In genomic region chr7:149714081-149714909, GRCh38 we compare ENCODE assay signal across 1 cellular context.
A peak's percentile ranks its signal among the peaks of the same experiment; 100 is the strongest.
TF ChIP-seq lines count a peak whose summit lies in the region.

No MANE protein-coding gene starts in this region.

TF ChIP-seq in WTC11, 78 proteins besides CTCF, POLR2A, EP300 and RAD21 (continued from another document):
- TF ChIP-seq, protein P1, sequence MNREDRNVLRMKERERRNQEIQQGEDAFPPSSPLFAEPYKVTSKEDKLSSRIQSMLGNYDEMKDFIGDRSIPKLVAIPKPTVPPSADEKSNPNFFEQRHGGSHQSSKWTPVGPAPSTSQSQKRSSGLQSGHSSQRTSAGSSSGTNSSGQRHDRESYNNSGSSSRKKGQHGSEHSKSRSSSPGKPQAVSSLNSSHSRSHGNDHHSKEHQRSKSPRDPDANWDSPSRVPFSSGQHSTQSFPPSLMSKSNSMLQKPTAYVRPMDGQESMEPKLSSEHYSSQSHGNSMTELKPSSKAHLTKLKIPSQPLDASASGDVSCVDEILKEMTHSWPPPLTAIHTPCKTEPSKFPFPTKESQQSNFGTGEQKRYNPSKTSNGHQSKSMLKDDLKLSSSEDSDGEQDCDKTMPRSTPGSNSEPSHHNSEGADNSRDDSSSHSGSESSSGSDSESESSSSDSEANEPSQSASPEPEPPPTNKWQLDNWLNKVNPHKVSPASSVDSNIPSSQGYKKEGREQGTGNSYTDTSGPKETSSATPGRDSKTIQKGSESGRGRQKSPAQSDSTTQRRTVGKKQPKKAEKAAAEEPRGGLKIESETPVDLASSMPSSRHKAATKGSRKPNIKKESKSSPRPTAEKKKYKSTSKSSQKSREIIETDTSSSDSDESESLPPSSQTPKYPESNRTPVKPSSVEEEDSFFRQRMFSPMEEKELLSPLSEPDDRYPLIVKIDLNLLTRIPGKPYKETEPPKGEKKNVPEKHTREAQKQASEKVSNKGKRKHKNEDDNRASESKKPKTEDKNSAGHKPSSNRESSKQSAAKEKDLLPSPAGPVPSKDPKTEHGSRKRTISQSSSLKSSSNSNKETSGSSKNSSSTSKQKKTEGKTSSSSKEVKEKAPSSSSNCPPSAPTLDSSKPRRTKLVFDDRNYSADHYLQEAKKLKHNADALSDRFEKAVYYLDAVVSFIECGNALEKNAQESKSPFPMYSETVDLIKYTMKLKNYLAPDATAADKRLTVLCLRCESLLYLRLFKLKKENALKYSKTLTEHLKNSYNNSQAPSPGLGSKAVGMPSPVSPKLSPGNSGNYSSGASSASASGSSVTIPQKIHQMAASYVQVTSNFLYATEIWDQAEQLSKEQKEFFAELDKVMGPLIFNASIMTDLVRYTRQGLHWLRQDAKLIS (CRISPR knock-in tag; IDR thresholded peaks at IDR 0.05; ENCODE audit: borderline replicate concordance): no peak
- TF ChIP-seq TEAD1 (CRISPR knock-in tag; IDR thresholded peaks at IDR 0.05): 0 out of 2 replicates have a peak, but pooled peaks have one; percentile 38
- TF ChIP-seq ATF6 (CRISPR knock-in tag; IDR thresholded peaks at IDR 0.05): 0 out of 2 replicates have a peak, but pooled peaks have one; percentile 42
- TF ChIP-seq, protein P2, sequence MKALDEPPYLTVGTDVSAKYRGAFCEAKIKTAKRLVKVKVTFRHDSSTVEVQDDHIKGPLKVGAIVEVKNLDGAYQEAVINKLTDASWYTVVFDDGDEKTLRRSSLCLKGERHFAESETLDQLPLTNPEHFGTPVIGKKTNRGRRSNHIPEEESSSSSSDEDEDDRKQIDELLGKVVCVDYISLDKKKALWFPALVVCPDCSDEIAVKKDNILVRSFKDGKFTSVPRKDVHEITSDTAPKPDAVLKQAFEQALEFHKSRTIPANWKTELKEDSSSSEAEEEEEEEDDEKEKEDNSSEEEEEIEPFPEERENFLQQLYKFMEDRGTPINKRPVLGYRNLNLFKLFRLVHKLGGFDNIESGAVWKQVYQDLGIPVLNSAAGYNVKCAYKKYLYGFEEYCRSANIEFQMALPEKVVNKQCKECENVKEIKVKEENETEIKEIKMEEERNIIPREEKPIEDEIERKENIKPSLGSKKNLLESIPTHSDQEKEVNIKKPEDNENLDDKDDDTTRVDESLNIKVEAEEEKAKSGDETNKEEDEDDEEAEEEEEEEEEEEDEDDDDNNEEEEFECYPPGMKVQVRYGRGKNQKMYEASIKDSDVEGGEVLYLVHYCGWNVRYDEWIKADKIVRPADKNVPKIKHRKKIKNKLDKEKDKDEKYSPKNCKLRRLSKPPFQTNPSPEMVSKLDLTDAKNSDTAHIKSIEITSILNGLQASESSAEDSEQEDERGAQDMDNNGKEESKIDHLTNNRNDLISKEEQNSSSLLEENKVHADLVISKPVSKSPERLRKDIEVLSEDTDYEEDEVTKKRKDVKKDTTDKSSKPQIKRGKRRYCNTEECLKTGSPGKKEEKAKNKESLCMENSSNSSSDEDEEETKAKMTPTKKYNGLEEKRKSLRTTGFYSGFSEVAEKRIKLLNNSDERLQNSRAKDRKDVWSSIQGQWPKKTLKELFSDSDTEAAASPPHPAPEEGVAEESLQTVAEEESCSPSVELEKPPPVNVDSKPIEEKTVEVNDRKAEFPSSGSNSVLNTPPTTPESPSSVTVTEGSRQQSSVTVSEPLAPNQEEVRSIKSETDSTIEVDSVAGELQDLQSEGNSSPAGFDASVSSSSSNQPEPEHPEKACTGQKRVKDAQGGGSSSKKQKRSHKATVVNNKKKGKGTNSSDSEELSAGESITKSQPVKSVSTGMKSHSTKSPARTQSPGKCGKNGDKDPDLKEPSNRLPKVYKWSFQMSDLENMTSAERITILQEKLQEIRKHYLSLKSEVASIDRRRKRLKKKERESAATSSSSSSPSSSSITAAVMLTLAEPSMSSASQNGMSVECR (CRISPR knock-in tag; IDR thresholded peaks at IDR 0.05; ENCODE audit: borderline replicate concordance): peak; percentile 38; the same call in 1 of the 2 replicates
- peak; percentile 80; the same call in 1 of the 2 replicates for TF ChIP-seq SP1 (CRISPR knock-in tag; conservative IDR thresholded peaks at IDR 0.05)
- TF ChIP-seq, protein P3, sequence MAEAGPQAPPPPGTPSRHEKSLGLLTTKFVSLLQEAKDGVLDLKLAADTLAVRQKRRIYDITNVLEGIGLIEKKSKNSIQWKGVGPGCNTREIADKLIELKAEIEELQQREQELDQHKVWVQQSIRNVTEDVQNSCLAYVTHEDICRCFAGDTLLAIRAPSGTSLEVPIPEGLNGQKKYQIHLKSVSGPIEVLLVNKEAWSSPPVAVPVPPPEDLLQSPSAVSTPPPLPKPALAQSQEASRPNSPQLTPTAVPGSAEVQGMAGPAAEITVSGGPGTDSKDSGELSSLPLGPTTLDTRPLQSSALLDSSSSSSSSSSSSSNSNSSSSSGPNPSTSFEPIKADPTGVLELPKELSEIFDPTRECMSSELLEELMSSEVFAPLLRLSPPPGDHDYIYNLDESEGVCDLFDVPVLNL (CRISPR knock-in tag; IDR thresholded peaks at IDR 0.05; ENCODE audit: borderline replicate concordance, low read depth): no peak
